8 cellular contexts compared by ENCODE assay signal in genomic region chr1:155562581-155563376, GRCh38. TPM values are rescaled to one million over a fixed set of nuclear protein-coding genes. Genes with fewer than 3 reads are reported as not detected.
DNase-seq lines count a peak whose midpoint lies in the region; ATAC-seq, FAIRE-seq and TF ChIP-seq lines count a peak whose summit lies in the region.

ASH1L (minus strand) TSS chr1:155562803; CDS start chr1:155521519, 41,284 bp downstream.

- H3K27me3 ChIP-seq in Karpas-422 (ENCODE audit: low read length) (no peaks in the 10 kb centered on the region), esophagus muscularis mucosa (no peaks in the 10 kb centered on the region)

- H3K9me3 Mint-ChIP-seq in activated T-cell treated with anti-CD3 and anti-CD28 coated beads, Interleukin-2, amount 50 U/mL, for 72 hours: no peaks in the 10 kb centered on the region

- H3K9me2 ChIP-seq in Karpas-422 (replicated peaks; ENCODE audit: insufficient read depth, low read length): no peaks in the 10 kb centered on the region

- H3K4me3 ChIP-seq in Karpas-422 (ENCODE audit: low read length) (peak within 1 kb of the TSS; percentile 92), esophagus muscularis mucosa (peak within 1 kb of the TSS; percentile 76 to 97 (median 86))

- H4K20me1 ChIP-seq in Karpas-422 (ENCODE audit: insufficient read depth, low read depth, low read length): peaks cover 30% of the 10 kb centered on the region; the same call in 1 of the 2 replicates

- peak; percentile 76 for ATAC-seq in GM21786 (IDR thresholded peaks at IDR 0.05; ENCODE audit: unreplicated experiment)
- ATAC-seq in activated T-cell treated with anti-CD3 and anti-CD28 coated beads, Interleukin-2, amount 50 U/mL, for 72 hours (replicated peaks in 1 of 2): peak; percentile 86 to 88

- peak within 1 kb of the TSS; percentile 38; the same call in 1 of the 2 replicates for H2AFZ ChIP-seq in Karpas-422 (ENCODE audit: low read length)

- no peaks in the 10 kb centered on the region for H3K27me3 Mint-ChIP-seq in activated T-cell treated with anti-CD3 and anti-CD28 coated beads, Interleukin-2, amount 50 U/mL, for 72 hours (ENCODE audit: low read depth)

- no peaks in the 10 kb centered on the region for H3K9me3 ChIP-seq in Karpas-422 (ENCODE audit: low read length)
- H3K9me3 ChIP-seq in esophagus muscularis mucosa: no peaks in the 10 kb centered on the region

- DNase-seq in DMS53 (lab: John Stamatoyannopoulos, UW): peak; percentile 98
- DNase-seq in Karpas-422: peak; percentile 97
- peak; percentile 83 for DNase-seq in RCC 7860 (ENCODE audit: low spot score)
- peak; percentile 93 to 94 for DNase-seq in activated T-cell treated with anti-CD3 and anti-CD28 coated beads, Interleukin-2, amount 50 U/mL, for 72 hours
- DNase-seq in esophagus muscularis mucosa (ENCODE audit: extremely low spot score): peak; percentile 97
- DNase-seq in myocyte (ENCODE audit: low read depth): peak; percentile 97
- peak; percentile 90 to 92 for DNase-seq in stimulated activated CD8-positive, alpha-beta memory T cell treated with anti-CD3 and anti-CD28 coated beads, Interleukin-7, amount 100 ng/mL, for 4 hours (ENCODE audit: low read depth in 2 of 2)

- peaks cover 87% of the 10 kb centered on the region for H3K79me2 ChIP-seq in Karpas-422 (ENCODE audit: low read length)

- H3K4me3 Mint-ChIP-seq in activated T-cell treated with anti-CD3 and anti-CD28 coated beads, Interleukin-2, amount 50 U/mL, for 72 hours: peak within 1 kb of the TSS; percentile 96 to 99

- FAIRE-seq in RCC 7860 (lab: Jason Lieb, UNC): no peak

- no peak for TF ChIP-seq CTCF in esophagus muscularis mucosa (IDR thresholded peaks at IDR 0.05)

- H3K36me3 ChIP-seq in Karpas-422 (ENCODE audit: insufficient read depth, low read length) (peaks cover 28% of the 10 kb centered on the region), esophagus muscularis mucosa (no peaks in the 10 kb centered on the region)

- WGBS in esophagus muscularis mucosa: 0% methylated on average over 17 of the region's 87 CpGs

- peak within 1 kb of the TSS; percentile 83 for H3K27ac ChIP-seq in Karpas-422 (ENCODE audit: low read length)
- peak within 1 kb of the TSS; percentile 92 to 98 (median 97) for H3K27ac ChIP-seq in esophagus muscularis mucosa (replicated peaks in 1 of 4)

- H3K27ac Mint-ChIP-seq in activated T-cell treated with anti-CD3 and anti-CD28 coated beads, Interleukin-2, amount 50 U/mL, for 72 hours: peak within 1 kb of the TSS; percentile 99

- H3K9ac ChIP-seq in Karpas-422 (ENCODE audit: low read length): peak within 1 kb of the TSS; percentile 81

- no peak for TF ChIP-seq EP300 in esophagus muscularis mucosa (IDR thresholded peaks at IDR 0.05)

- H3K36me3 Mint-ChIP-seq in activated T-cell treated with anti-CD3 and anti-CD28 coated beads, Interleukin-2, amount 50 U/mL, for 72 hours (ENCODE audit: insufficient read depth in 2 of 2): peaks cover 2 to 3% of the 10 kb centered on the region in 2 donors

- peak within 1 kb of the TSS; percentile 80 for H3K4me2 ChIP-seq in Karpas-422 (ENCODE audit: low read depth, low read length, poor library complexity, severe bottlenecking)

- H3K4me1 Mint-ChIP-seq in activated T-cell treated with anti-CD3 and anti-CD28 coated beads, Interleukin-2, amount 50 U/mL, for 72 hours (ENCODE audit: low read depth): peaks cover 57% of the 10 kb centered on the region

- TF ChIP-seq POLR2A in esophagus muscularis mucosa (IDR thresholded peaks at IDR 0.05; ENCODE audit: low read depth): peak; percentile 84

- intact Hi-C loops in esophagus muscularis mucosa (cut with DNase I): no loop called here

- H3K4me1 ChIP-seq in Karpas-422 (ENCODE audit: low read length) (peaks cover 26% of the 10 kb centered on the region), esophagus muscularis mucosa (peaks cover 32 to 53% (median 47%) of the 10 kb centered on the region in 4 donors)

RNA-seq across cellular contexts. Expression of gene ASH1L, which starts in this region (rescaled TPM):
- total RNA-seq in Karpas-422 (2014; rRNA removed; shearing (Covaris generic); ENCODE audit: low replicate concordance): 27.2 and 45.1 TPM in 2 replicates
- 10 to 100 TPM; 40.3 to 47.2 TPM for total RNA-seq in activated T-cell treated with anti-CD3 and anti-CD28 coated beads, Interleukin-2, amount 50 U/mL, for 72 hours
- total RNA-seq in esophagus muscularis mucosa (10 to 100 TPM; 63.3 to 75.6 (median 67.7) TPM), myocyte (33.8 and 34.4 TPM in 2 replicates)
- polyA plus RNA-seq in myocyte (2012): 9.8 TPM

Comparison
In these comparisons a context has a peak if more than half of its experiments do, and no peak if none do; other contexts are left out.
1. Peak in every context shown above with its lines: DNase-seq, ATAC-seq, H3K4me3 ChIP-seq and H3K27ac ChIP-seq.